11 cellular contexts compared by ENCODE assay signal in genomic region chr22:24428751-24429410, GRCh38. TPM values are rescaled to one million over a fixed set of nuclear protein-coding genes. Genes with fewer than 3 reads are reported as not detected.
DNase-seq lines count a peak whose midpoint lies in the region; ATAC-seq and TF ChIP-seq lines count a peak whose summit lies in the region.
"Had no signal": no experiment of that assay in that cellular context is flagged by ENCODE, and none has a peak within 500 bp of the region (broad histone marks: within the 10 kb centered on the region; RNA-seq: fewer than 3 reads in every experiment).

No MANE protein-coding gene starts in this region.

- DNase-seq in A673 (ENCODE audit: low spot score) (no peak), RPMI8226 (peak; percentile 37), right lobe of liver (peak in 2 of 3 donors; percentile 25 to 54), PC-9 (no peak), ascending aorta (ENCODE audit: low spot score in 2 of 2) (no peak), H4 (ENCODE audit: low spot score) (no peak), NCI-H774 (lab: John Stamatoyannopoulos, UW) (no peak)
- peak in 2 of 5 donors; percentile 32 to 44 for DNase-seq in CD8-positive, alpha-beta memory T cell
- DNase-seq: HCEC 1CT, NCI-H1436 treated with DMSO at 0.1 percent for 48 hours had no signal

- intact Hi-C loops in A673 (cut with micrococcal nuclease; ENCODE audit: unreplicated experiment) (loop anchor here (5.0 kb wide), 1 partner anchor 58 kb away; no protein-coding TSS in a partner anchor), right lobe of liver (cut with DNase I) (loop anchor here (5.0 to 10.0 kb wide), 2 partner anchors 56 to 93 kb away; no protein-coding TSS in a partner anchor), PC-9 (cut with micrococcal nuclease; ENCODE audit: unreplicated experiment) (no loop called here), ascending aorta (cut with DNase I) (loop anchor here (10.0 kb wide), 1 partner anchor 326 kb away; no protein-coding TSS in a partner anchor)

- CTCF ChIA-PET in A673 (lab: Charles Lee), result no interaction called here
- CTCF ChIA-PET in CD8-positive, alpha-beta memory T cell (lab: Charles Lee), result interaction anchor here (0.7 to 7.6 kb wide), 4 partner anchors 7 to 77 kb away, joined by 3 to 67 read pairs (median 6); no protein-coding TSS in a partner anchor
- CTCF ChIA-PET in PC-9 (lab: Charles Lee), result no interaction called here

- no peaks in the 10 kb centered on the region for H3K9me2 ChIP-seq in PC-9 (ENCODE audit: insufficient read depth)

- no peaks in the 10 kb centered on the region for H3K9me3 Mint-ChIP-seq in CD8-positive, alpha-beta memory T cell

- BruUV-seq in A673 (replicated peaks; lab: Mats Ljungman, UMichigan), result no TSS peak
- no TSS peak for BruUV-seq in PC-9 (replicated peaks; lab: Mats Ljungman, UMichigan)

- no peaks in the 10 kb centered on the region for H3K27me3 ChIP-seq in A673 (replicated peaks; ENCODE audit: insufficient read depth, low read depth, low read length, poor library complexity)
- no peaks in the 10 kb centered on the region for H3K27me3 ChIP-seq in CD8-positive, alpha-beta memory T cell (ENCODE audit: insufficient read depth, low read length, poor library complexity, severe bottlenecking)
- H3K27me3 ChIP-seq in right lobe of liver, result no peaks in the 10 kb centered on the region
- H3K27me3 ChIP-seq in PC-9 (ENCODE audit: insufficient read depth, low read depth), result no peaks in the 10 kb centered on the region
- H3K27me3 ChIP-seq in ascending aorta, result no peaks in the 10 kb centered on the region

- H3K4me1 ChIP-seq in A673 (ENCODE audit: insufficient read depth, low read length, poor library complexity, severe bottlenecking), result peaks cover 32% of the 10 kb centered on the region
- H3K4me1 ChIP-seq in CD8-positive, alpha-beta memory T cell (ENCODE audit: insufficient read depth, low read length), result peaks cover 82% of the 10 kb centered on the region
- H3K4me1 ChIP-seq in right lobe of liver, result peaks cover 0 to 50% (median 20%) of the 10 kb centered on the region in 4 donors
- H3K4me1 ChIP-seq in PC-9 (replicated peaks; ENCODE audit: insufficient read depth), result peaks cover 3% of the 10 kb centered on the region; the same call in 1 of the 2 replicates
- peaks cover 3 to 11% of the 10 kb centered on the region in 2 donors for H3K4me1 ChIP-seq in ascending aorta

- H3F3A ChIP-seq in PC-9 (ENCODE audit: insufficient read depth, low read depth), result peaks cover 1% of the 10 kb centered on the region; the same call in 1 of the 2 replicates

- 59% methylated on average over 11 of the region's 11 CpGs for WGBS in right lobe of liver (ENCODE audit: insufficient coverage, low coverage, low lambda C conversion rate, missing lambda C conversion rate)

- H3K36me3 ChIP-seq in A673 (ENCODE audit: insufficient read depth, low read length, poor library complexity, severe bottlenecking) (no peaks in the 10 kb centered on the region), right lobe of liver (no peaks in the 10 kb centered on the region), PC-9 (ENCODE audit: low read depth) (no peaks in the 10 kb centered on the region), ascending aorta (no peaks in the 10 kb centered on the region)
- peaks cover 3% of the 10 kb centered on the region for H3K36me3 ChIP-seq in CD8-positive, alpha-beta memory T cell (ENCODE audit: insufficient read depth, low read length)

- H3K9me3 ChIP-seq in A673 (ENCODE audit: low read depth, low read length, poor library complexity, severe bottlenecking), result no peaks in the 10 kb centered on the region
- no peaks in the 10 kb centered on the region for H3K9me3 ChIP-seq in CD8-positive, alpha-beta memory T cell (ENCODE audit: low read length)
- H3K9me3 ChIP-seq in right lobe of liver, result no peaks in the 10 kb centered on the region
- no peaks in the 10 kb centered on the region for H3K9me3 ChIP-seq in PC-9 (ENCODE audit: insufficient read depth, low read depth)
- no peaks in the 10 kb centered on the region for H3K9me3 ChIP-seq in ascending aorta

- H4K20me1 ChIP-seq in PC-9 (ENCODE audit: insufficient read depth), result no peaks in the 10 kb centered on the region

- H3K27me3 Mint-ChIP-seq in CD8-positive, alpha-beta memory T cell, result no peaks in the 10 kb centered on the region

- POLR2A ChIA-PET in A673 (lab: Charles Lee; ENCODE audit: low non-redundant PET), result no interaction called here
- POLR2A ChIA-PET in CD8-positive, alpha-beta memory T cell (lab: Charles Lee), result no interaction called here
- POLR2A ChIA-PET in PC-9 (lab: Charles Lee; ENCODE audit: unreplicated experiment), result no interaction called here

- no peak for TF ChIP-seq POLR2A in right lobe of liver (IDR thresholded peaks at IDR 0.05)

- H3K27ac Mint-ChIP-seq in CD8-positive, alpha-beta memory T cell, result peak overlapping the region; percentile 87 to 100 (median 92)

- peaks cover 57 to 91% (median 72%) of the 10 kb centered on the region in 3 donors for H3K4me1 Mint-ChIP-seq in CD8-positive, alpha-beta memory T cell

- H3K4me3 ChIP-seq in A673 (ENCODE audit: low read depth, low read length, poor library complexity, severe bottlenecking) (no peak overlapping the region), right lobe of liver (no peak overlapping the region), PC-9 (no peak overlapping the region), ascending aorta (no peak overlapping the region)
- peak overlapping the region; percentile 95 for H3K4me3 ChIP-seq in CD8-positive, alpha-beta memory T cell (ENCODE audit: low read length)
- H3K4me3 ChIP-seq: coronary artery had no signal

- H2AFZ ChIP-seq in PC-9, result no peak overlapping the region

- H3K36me3 Mint-ChIP-seq in CD8-positive, alpha-beta memory T cell, result peaks cover 0 to 24% (median 0%) of the 10 kb centered on the region in 3 donors

- no peak for ATAC-seq in right lobe of liver

- no peaks in the 10 kb centered on the region for H3K79me2 ChIP-seq in PC-9 (ENCODE audit: low read depth)

- TF ChIP-seq CTCF in A673 (conservative IDR thresholded peaks at IDR 0.05; ENCODE audit: low read depth, low read length) (no peak), right lobe of liver (IDR thresholded peaks at IDR 0.05) (no peak), PC-9 (conservative IDR thresholded peaks at IDR 0.05) (no peak), ascending aorta (IDR thresholded peaks at IDR 0.05) (no peak)

- peak overlapping the region; percentile 86 to 99 (median 90) for H3K4me3 Mint-ChIP-seq in CD8-positive, alpha-beta memory T cell

- H3K27ac ChIP-seq in A673 (ENCODE audit: low read depth, low read length, poor library complexity, severe bottlenecking), result peak overlapping the region; percentile 19
- H3K27ac ChIP-seq in CD8-positive, alpha-beta memory T cell (ENCODE audit: low read depth, low read length), result peak overlapping the region; percentile 91
- H3K27ac ChIP-seq in right lobe of liver, result peak overlapping the region in 2 of 3 donors; percentile 13 to 51
- no peak overlapping the region for H3K27ac ChIP-seq in PC-9
- no peak overlapping the region for H3K27ac ChIP-seq in ascending aorta

- no peak overlapping the region for H3K4me2 ChIP-seq in PC-9

RNA-seq across cellular contexts. Expression of gene ADORA2A, which starts 1.5 kb away (rescaled TPM):
- total RNA-seq in A673 (2021) (9.6 and 10.9 TPM in 2 replicates), right lobe of liver (1 to 10 TPM; 2.0 to 7.7 (median 3.6) TPM), PC-9 (2021) (1.8 and 2.6 TPM in 2 replicates), ascending aorta (14.7 TPM)
- 10 to 100 TPM; 23.2 to 26.7 TPM for total RNA-seq in CD8-positive, alpha-beta memory T cell
- polyA plus RNA-seq in CD8-positive, alpha-beta memory T cell, result 89.6 TPM
- 1.0 TPM in 1 of 2 replicates, not detected in the other for total RNA-seq in H4 (2014; rRNA removed; shearing (Covaris generic))

Comparison
In these comparisons a context has a peak if more than half of its experiments do, and no peak if none do; other contexts are left out.
1. DNase-seq: peak in RPMI8226 (single experiment) and right lobe of liver (2 of 3); none in A673 (single experiment), PC-9 (0 of 2), ascending aorta (0 of 2), H4 (single experiment) and NCI-H774 (single experiment).
2. H3K27ac ChIP-seq: peak in A673 (single experiment), CD8-positive, alpha-beta memory T cell (single experiment) and right lobe of liver (2 of 3); none in PC-9 (single experiment) and ascending aorta (0 of 2).